19 cellular contexts compared by ENCODE assay signal in the genomic region with DNA sequence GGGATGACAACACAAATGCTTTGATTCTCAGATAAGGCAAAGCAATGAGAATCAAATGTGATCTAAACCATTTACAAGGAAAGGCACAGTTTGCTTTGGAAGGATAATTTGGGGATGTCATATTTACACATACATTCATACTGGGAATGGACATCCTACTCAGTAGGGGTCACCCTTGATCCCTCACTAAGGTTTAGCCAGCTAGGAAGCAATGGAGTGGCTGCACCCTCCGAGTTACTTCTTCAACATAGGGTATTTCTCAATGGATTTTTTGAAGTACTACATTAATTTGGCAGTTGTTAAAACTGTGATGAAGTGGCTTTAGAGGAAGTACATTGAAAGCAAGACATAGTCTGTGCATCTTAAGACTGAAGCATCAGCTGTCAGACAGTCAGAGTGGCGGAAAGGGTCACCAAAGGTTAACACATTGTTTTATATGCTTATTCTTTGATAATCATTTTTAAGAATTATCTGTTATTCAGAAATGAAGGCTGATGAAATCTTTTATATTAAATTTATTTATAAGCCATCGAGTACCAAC. TPM values are rescaled to one million over a fixed set of nuclear protein-coding genes. Genes with fewer than 3 reads are reported as not detected.
DNase-seq lines count a peak whose midpoint lies in the region; ATAC-seq, FAIRE-seq and TF ChIP-seq lines count a peak whose summit lies in the region.
"Had no signal": no experiment of that assay in that cellular context is flagged by ENCODE, and none has a peak within 500 bp of the region (broad histone marks: within the 10 kb centered on the region; RNA-seq: fewer than 3 reads in every experiment).

No MANE protein-coding gene starts in this region.

- ATAC-seq in HepG2 = peak; percentile 39; the same call in 1 of the 3 replicates
- ATAC-seq: Panc1 had no signal

- peaks cover 7% of the 10 kb centered on the region for H3K4me1 Mint-ChIP-seq in osteocyte (ENCODE audit: unreplicated experiment)
- H3K4me1 Mint-ChIP-seq: activated B cell treated with CpG ODN at 0.5 μM for 24 hours, B cell had no signal

- no peak for FAIRE-seq in HepG2 (lab: Jason Lieb, UNC)
- FAIRE-seq: colon, keratinocyte had no signal

- H3K9ac ChIP-seq in BLaER1 treated with 17β-estradiol and CSF1 and Interleukin-3, amounts not matched to agents 10 nM and 100 nM = no peak overlapping the region
- no peak overlapping the region for H3K9ac ChIP-seq in HepG2 (ENCODE audit: insufficient read depth, low read depth, low read length)

- no TSS peak for BruUV-seq in HepG2 (replicated peaks; lab: Mats Ljungman, UMichigan)

- in situ Hi-C loops in HepG2 (cut with HindIII; ENCODE audit: extremely low pct_ligation_motif_present, low pct_unique_long_range_greater_than_20kb) = no loop called here

- TF ChIP-seq CTCF in HepG2 (CRISPR knock-in tag; IDR thresholded peaks at IDR 0.05) (peak; percentile 25; the same call in 1 of the 2 replicates), osteocyte (IDR thresholded peaks at IDR 0.05) (no peak), sigmoid colon (IDR thresholded peaks at IDR 0.05) (no peak)

- CTCF ChIA-PET in HepG2 (lab: Yijun Ruan, JAX; ENCODE audit: low intra/inter-chr PET ratio, low total read pairs) = no interaction called here

- H3K27ac Mint-ChIP-seq in osteocyte (ENCODE audit: unreplicated experiment) = no peak overlapping the region
- H3K27ac Mint-ChIP-seq: activated B cell treated with CpG ODN at 0.5 μM for 24 hours; B cell; stimulated activated naive CD8-positive, alpha-beta T cell treated with anti-CD3 and anti-CD28 coated beads, Interleukin-15, Interleukin-2, amounts not matched to agents 100 ng/mL and 50 ng/mL, for 24 hours; T-helper 1 cell treated with Interleukin-12 subunit alpha and Interleukin-12 subunit beta and Interleukin-4 antibody, amounts not matched to agents 30 μg/mL and 1 μg/mL, for 36 hours had no signal

- H2AFZ ChIP-seq in HepG2 (ENCODE audit: low read length) = no peak overlapping the region

- WGBS in HepG2 (ENCODE audit: low lambda C conversion rate) = 31% methylated on average over 3 of the region's 3 CpGs
- 80 to 89% methylated on average over 3 of the region's 3 CpGs for WGBS in sigmoid colon, 2 donors

- TF ChIP-seq RAD21 in HepG2 (CRISPR knock-in tag; IDR thresholded peaks at IDR 0.05) = no peak

- H3K9me3 Mint-ChIP-seq in osteocyte (ENCODE audit: unreplicated experiment) = no peaks in the 10 kb centered on the region
- H3K9me3 Mint-ChIP-seq: activated B cell treated with CpG ODN at 0.5 μM for 24 hours; stimulated activated naive CD8-positive, alpha-beta T cell treated with anti-CD3 and anti-CD28 coated beads, Interleukin-15, Interleukin-2, amounts not matched to agents 100 ng/mL and 50 ng/mL, for 24 hours; T-helper 1 cell treated with Interleukin-12 subunit alpha and Interleukin-12 subunit beta and Interleukin-4 antibody, amounts not matched to agents 30 μg/mL and 1 μg/mL, for 36 hours had no signal

- H4K20me1 ChIP-seq in BLaER1 treated with 17β-estradiol and CSF1 and Interleukin-3, amounts not matched to agents 10 nM and 100 nM = no peaks in the 10 kb centered on the region
- H4K20me1 ChIP-seq in HepG2 (ENCODE audit: insufficient read depth, low read length) = no peaks in the 10 kb centered on the region

- POLR2A ChIA-PET in HepG2 (lab: Yijun Ruan, JAX) = no interaction called here

- no peak overlapping the region for H3K4me3 ChIP-seq in BLaER1 treated with 17β-estradiol and CSF1 and Interleukin-3, amounts not matched to agents 10 nM and 100 nM
- H3K4me3 ChIP-seq in HepG2 (replicated peaks in 1 of 3; ENCODE audit: insufficient read depth in 1 of 3, low read depth in 2 of 3, low read length in 3 of 3) (no peak overlapping the region), sigmoid colon (no peak overlapping the region)
- H3K4me3 ChIP-seq: heart left ventricle, spleen had no signal

- H3K4me3 Mint-ChIP-seq in osteocyte (ENCODE audit: unreplicated experiment) = no peak overlapping the region
- H3K4me3 Mint-ChIP-seq: activated B cell treated with CpG ODN at 0.5 μM for 24 hours; B cell; stimulated activated naive CD8-positive, alpha-beta T cell treated with anti-CD3 and anti-CD28 coated beads, Interleukin-15, Interleukin-2, amounts not matched to agents 100 ng/mL and 50 ng/mL, for 24 hours; T-helper 1 cell treated with Interleukin-12 subunit alpha and Interleukin-12 subunit beta and Interleukin-4 antibody, amounts not matched to agents 30 μg/mL and 1 μg/mL, for 36 hours had no signal

- H3K27me3 ChIP-seq in BLaER1 treated with 17β-estradiol and CSF1 and Interleukin-3, amounts not matched to agents 10 nM and 100 nM = no peaks in the 10 kb centered on the region
- H3K27me3 ChIP-seq in HepG2 (ENCODE audit: control insufficient read depth in 1 of 2, insufficient read depth in 2 of 2, low read length in 2 of 2) (no peaks in the 10 kb centered on the region), sigmoid colon (no peaks in the 10 kb centered on the region)
- H3K27me3 ChIP-seq: heart left ventricle, spleen had no signal

- H3K36me3 ChIP-seq in BLaER1 treated with 17β-estradiol and CSF1 and Interleukin-3, amounts not matched to agents 10 nM and 100 nM = no peaks in the 10 kb centered on the region
- H3K36me3 ChIP-seq in HepG2 (replicated peaks in 1 of 2; ENCODE audit: control insufficient read depth in 1 of 2, insufficient read depth in 2 of 2, low read length in 2 of 2) (no peaks in the 10 kb centered on the region), sigmoid colon (no peaks in the 10 kb centered on the region)
- H3K36me3 ChIP-seq: heart left ventricle, spleen had no signal

- intact Hi-C loops in HepG2 (cut with micrococcal nuclease; ENCODE audit: unreplicated experiment) = no loop called here
- intact Hi-C loops in sigmoid colon (cut with DNase I) = no loop called here

- TF ChIP-seq POLR2A in HepG2 (IDR thresholded peaks at IDR 0.05; ENCODE audit: insufficient read depth in 1 of 2, low read depth in 2 of 2, low read length in 2 of 2) (no peak), sigmoid colon (IDR thresholded peaks at IDR 0.05) (no peak)

- DNase-seq in HT1080 (ENCODE audit: low read depth) (peak; percentile 25), SKM-1 (lab: John Stamatoyannopoulos, UW; ENCODE audit: unreplicated experiment) (peak; percentile 44), HepG2 (ENCODE audit: low spot score) (no peak), osteocyte (ENCODE audit: extremely low spot score, unreplicated experiment) (no peak), sigmoid colon (no peak)
- no peak for DNase-seq in activated CD8-positive, alpha-beta memory T cell treated with anti-CD3 and anti-CD28 coated beads, Interleukin-2, amount 50 U/mL, for 4 hours
- DNase-seq: activated B cell treated with CpG ODN at 0.5 μM for 24 hours; activated CD8-positive, alpha-beta memory T cell treated with anti-CD3 and anti-CD28 coated beads for 24 hours; anterior cingulate cortex; heart left ventricle; NCI-H1694 treated with DMSO at 0.1 percent for 48 hours; spleen had no signal

- no peaks in the 10 kb centered on the region for H3K79me2 ChIP-seq in HepG2 (ENCODE audit: insufficient read depth, low read length)

- H3K36me3 Mint-ChIP-seq in osteocyte (ENCODE audit: unreplicated experiment) = no peaks in the 10 kb centered on the region

- H3K27ac ChIP-seq in BLaER1 treated with 17β-estradiol and CSF1 and Interleukin-3, amounts not matched to agents 10 nM and 100 nM = peak overlapping the region in 1 of 11 experiments; percentile 23; a peak in 2 of 22 replicates
- H3K27ac ChIP-seq in HepG2 (ENCODE audit: extremely low read length, insufficient read depth, low read length) (no peak overlapping the region), sigmoid colon (no peak overlapping the region)
- H3K27ac ChIP-seq: spleen had no signal

- H3K27me3 Mint-ChIP-seq in osteocyte (ENCODE audit: unreplicated experiment) = no peaks in the 10 kb centered on the region

- H3K4me1 ChIP-seq in BLaER1 treated with 17β-estradiol and CSF1 and Interleukin-3, amounts not matched to agents 10 nM and 100 nM = peaks cover 27 to 62% (median 36%) of the 10 kb centered on the region in 10 experiments
- H3K4me1 ChIP-seq in HepG2 (ENCODE audit: insufficient read depth, low read length) (no peaks in the 10 kb centered on the region), sigmoid colon (peaks cover 0 to 13% (median 0%) of the 10 kb centered on the region in 4 donors)

- H3K9me3 ChIP-seq in BLaER1 treated with 17β-estradiol and CSF1 and Interleukin-3, amounts not matched to agents 10 nM and 100 nM (replicated peaks in 1 of 11) = peaks cover 0 to 3% (median 0%) of the 10 kb centered on the region in 11 experiments; a peak in 1 of 22 replicates
- H3K9me3 ChIP-seq in HepG2 (ENCODE audit: low read length) (no peaks in the 10 kb centered on the region), sigmoid colon (no peaks in the 10 kb centered on the region)
- H3K9me3 ChIP-seq: heart left ventricle, spleen had no signal

- no peak for TF ChIP-seq EP300 in HepG2 (IDR thresholded peaks at IDR 0.05; ENCODE audit: low read depth in 2 of 2, low read length in 2 of 2)
- TF ChIP-seq EP300 in HepG2 (CRISPR knock-in tag; IDR thresholded peaks at IDR 0.05; ENCODE audit: borderline replicate concordance) = no peak
- TF ChIP-seq EP300 in sigmoid colon (IDR thresholded peaks at IDR 0.05) = no peak

- H3K4me2 ChIP-seq in BLaER1 treated with 17β-estradiol and CSF1 and Interleukin-3, amounts not matched to agents 10 nM and 100 nM = peak overlapping the region; percentile 13 to 66 (median 57)
- no peak overlapping the region for H3K4me2 ChIP-seq in HepG2 (ENCODE audit: low read depth, low read length)

RNA-seq across cellular contexts. Expression of gene SSR3, which starts 22.0 kb away (rescaled TPM):
- 563 and 655 TPM in 2 replicates for total RNA-seq in HT1080 (2014; rRNA removed; shearing (Covaris generic))
- 434 and 472 TPM in 2 replicates for polyA plus RNA-seq in HT1080 (2015; cell fraction: cytosol; rRNA removed)
- 259 and 305 TPM in 2 replicates for polyA plus RNA-seq in HT1080 (2015; cell fraction: nucleus; rRNA removed)
- total RNA-seq in HepG2 (2016; rRNA removed; fragmentation: Illumina TruSeq; extraction: Trizol) (268 and 325 TPM in 2 replicates), osteocyte (207 and 208 TPM in 2 replicates), sigmoid colon (100 to 1,000 TPM in 1 of 4 donors, 10 to 100 TPM in 3; 78.1 to 113 (median 90.4) TPM)
- 126 and 142 TPM in 2 replicates for total RNA-seq in HepG2 (2016; cell fraction: cytosol; rRNA removed; fragmentation: Illumina TruSeq; extraction: Trizol; ENCODE audit: low read depth)
- total RNA-seq in HepG2 (2016; cell fraction: insoluble cytoplasmic fraction; rRNA removed; fragmentation: Illumina TruSeq; extraction: Trizol) = 268 and 325 TPM in 2 replicates
- 216 and 243 TPM in 2 replicates for total RNA-seq in HepG2 (2016; cell fraction: membrane; rRNA removed; fragmentation: Illumina TruSeq; extraction: Trizol)
- 248 and 272 TPM in 2 replicates for total RNA-seq in HepG2 (2016; cell fraction: nucleus; rRNA removed; fragmentation: Illumina TruSeq; extraction: Trizol)
- polyA plus RNA-seq in HepG2 (2011; rRNA removed) (202 and 229 TPM in 2 replicates), sigmoid colon (100 to 1,000 TPM in 1 of 3 donors, 10 to 100 TPM in 2; 59.2 to 102 (median 61.9) TPM)
- polyA plus RNA-seq in HepG2 (2011; cell fraction: cytosol; rRNA removed) = 132 and 137 TPM in 2 replicates
- 32.0 and 34.3 TPM in 2 replicates for polyA plus RNA-seq in HepG2 (2011; cell fraction: nucleus; rRNA removed)
- polyA plus RNA-seq in HepG2 (2012) = 207 and 230 TPM in 2 replicates
- polyA plus RNA-seq in HepG2 (2016; cell fraction: cytosol; fragmentation: Illumina TruSeq; extraction: Trizol; ENCODE audit: low read depth) = 127 and 140 TPM in 2 replicates
- 171 and 180 TPM in 2 replicates for polyA plus RNA-seq in HepG2 (2016; cell fraction: insoluble cytoplasmic fraction; fragmentation: Illumina TruSeq; extraction: Trizol; ENCODE audit: low read depth)
- 172 and 176 TPM in 2 replicates for polyA plus RNA-seq in HepG2 (2016; cell fraction: membrane; fragmentation: Illumina TruSeq; extraction: Trizol; ENCODE audit: low read depth)
- 261 and 267 TPM in 2 replicates for polyA plus RNA-seq in HepG2 (2016; cell fraction: nucleus; fragmentation: Illumina TruSeq; extraction: Trizol; ENCODE audit: insufficient read depth, low read depth)
- 489 and 620 TPM in 2 replicates for polyA minus RNA-seq in HepG2 (2011; rRNA and poly(A)+ RNA removed; ENCODE audit: low replicate concordance)
- 126 and 129 TPM in 2 replicates for polyA minus RNA-seq in HepG2 (2011; cell fraction: cytosol; rRNA and poly(A)+ RNA removed)
- 155 and 165 TPM in 2 replicates for polyA minus RNA-seq in HepG2 (2011; cell fraction: nucleus; rRNA and poly(A)+ RNA removed)

Comparison
In these comparisons a context has a peak if more than half of its experiments do, and no peak if none do; other contexts are left out.
1. DNase-seq: peak in HT1080 (single experiment) and SKM-1 (single experiment); none in HepG2 (single experiment), activated CD8-positive, alpha-beta memory T cell treated with anti-CD3 and anti-CD28 coated beads, Interleukin-2, amount 50 U/mL, for 4 hours (single experiment), osteocyte (single experiment) and sigmoid colon (single experiment).